Comparison of ENCODE assay signal across 30 cellular contexts in genomic region chr20:15807271-15807670, GRCh38.
"Had no signal": no experiment of that assay in that cellular context is flagged by ENCODE, and none has a peak within 500 bp of the region (broad histone marks: within the 10 kb centered on the region; RNA-seq: fewer than 3 reads in every experiment).

No MANE protein-coding gene starts in this region.

- H3K36me3 ChIP-seq: adrenal gland, cardiac muscle cell, colonic mucosa, gastrocnemius medialis, pancreas, prostate gland, sigmoid colon, tibial nerve had no signal

- H3K27me3 ChIP-seq: adrenal gland, cardiac muscle cell, colonic mucosa, gastrocnemius medialis, hepatocyte, pancreas, sigmoid colon, tibial nerve had no signal

- H3K4me1 ChIP-seq: adrenal gland, colonic mucosa, gastrocnemius medialis, pancreas, prostate gland, sigmoid colon, tibial nerve had no signal

- H3K36me3 Mint-ChIP-seq: activated naive CD8-positive, alpha-beta T cell; brain; naive thymus-derived CD4-positive, alpha-beta T cell; T-cell had no signal

- H3K4me3 Mint-ChIP-seq: activated naive CD8-positive, alpha-beta T cell; brain; naive thymus-derived CD4-positive, alpha-beta T cell; T-cell; T-helper 2 cell treated with Interferon-gamma antibody and Interleukin-4, amounts not matched to agents 5 μg/mL and 100 μg/mL, for 36 hours had no signal

- H3K27ac ChIP-seq: adrenal gland, cardiac muscle cell, colonic mucosa, gastrocnemius medialis, hepatocyte, pancreas, prostate gland, sigmoid colon, tibial nerve, VCaP had no signal

- H3K27me3 Mint-ChIP-seq: activated naive CD8-positive, alpha-beta T cell; brain; naive thymus-derived CD4-positive, alpha-beta T cell had no signal

- H3K79me2 ChIP-seq: hepatocyte had no signal

- H3K9me3 ChIP-seq: adrenal gland, colonic mucosa, gastrocnemius medialis, pancreas, prostate gland, sigmoid colon, tibial nerve had no signal

- H3K4me1 Mint-ChIP-seq: naive thymus-derived CD4-positive, alpha-beta T cell; T-cell had no signal

- H3K4me3 ChIP-seq: adrenal gland, cardiac muscle cell, colonic mucosa, gastrocnemius medialis, hepatocyte, pancreas, prostate gland, sigmoid colon, tibial nerve had no signal

- H3K4me2 ChIP-seq: hepatocyte had no signal

- H2AFZ ChIP-seq: hepatocyte had no signal

- H3K27ac Mint-ChIP-seq: activated naive CD8-positive, alpha-beta T cell; naive thymus-derived CD4-positive, alpha-beta T cell; T-cell; T-helper 2 cell treated with Interferon-gamma antibody and Interleukin-4, amounts not matched to agents 5 μg/mL and 100 μg/mL, for 36 hours had no signal

- DNase-seq: activated CD4-positive, alpha-beta T cell treated with anti-CD3 and anti-CD28 coated beads for 48 hours; activated CD4-positive, alpha-beta T cell treated with anti-CD3 and anti-CD28 coated beads, Interleukin-2, amount 50 U/mL, for 48 hours; activated CD8-positive, alpha-beta memory T cell treated with anti-CD3 and anti-CD28 coated beads for 24 hours; activated effector memory CD4-positive, alpha-beta T cell treated with Interleukin-2 at 50 U/mL for 16 hours; activated naive CD4-positive, alpha-beta T cell treated with Interleukin-2 at 50 U/mL for 16 hours; adrenal gland; aorta; cerebellar nuclear complex; colonic mucosa; effector CD8-positive, alpha-beta T cell; erythroblast; gastrocnemius medialis; left cardiac atrium; left ventricle myocardium superior; naive thymus-derived CD4-positive, alpha-beta T cell; nucleus accumbens; pancreas; sigmoid colon; small intestine; stimulated activated naive CD4-positive, alpha-beta T cell treated with Interleukin-2 at 50 U/mL for 16 hours had no signal

- ATAC-seq: activated CD4-positive, CD25-positive, alpha-beta regulatory T cell treated with anti-CD3 and anti-CD28 coated beads, Interleukin-2, amount 50 U/mL, for 24 hours; gastrocnemius medialis; left cardiac atrium; left ventricle myocardium superior; naive thymus-derived CD4-positive, alpha-beta T cell; pancreas; T-cell had no signal
